13 cellular contexts compared by ENCODE assay signal in the genomic region with DNA sequence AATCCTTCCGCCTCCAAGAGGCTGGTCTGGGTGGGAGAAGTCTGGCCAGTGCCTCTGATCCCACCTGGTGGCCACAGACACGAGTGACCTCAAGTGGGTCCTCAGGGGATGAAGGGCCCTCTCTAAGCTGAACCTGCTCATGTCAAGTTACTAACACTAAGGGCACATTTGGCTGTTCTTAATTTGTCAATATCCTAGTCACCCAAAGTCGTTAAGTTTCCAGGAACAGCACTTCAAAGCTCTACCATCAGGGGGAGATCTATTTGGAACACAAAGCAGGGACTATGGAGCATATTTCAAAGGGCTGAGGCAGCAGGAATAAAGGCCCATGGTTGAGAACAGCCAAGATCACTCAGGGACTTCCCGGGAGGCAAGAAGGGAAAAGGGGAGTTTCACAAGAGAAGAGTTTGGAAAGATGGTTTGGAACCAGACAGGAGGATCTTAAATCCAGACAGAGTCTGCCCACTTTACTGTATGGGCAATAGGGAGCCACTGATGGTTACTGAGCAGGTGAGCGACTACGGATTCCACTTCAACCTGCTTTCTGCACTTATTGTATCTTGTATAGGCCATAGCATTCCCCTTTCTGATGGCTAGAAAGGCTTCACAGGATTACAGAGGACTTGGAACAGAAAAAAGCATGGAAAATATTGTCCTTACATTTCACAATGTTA. TPM values are rescaled to one million over a fixed set of nuclear protein-coding genes. Genes with fewer than 3 reads are reported as not detected.
DNase-seq lines count a peak whose midpoint lies in the region; ATAC-seq, FAIRE-seq and TF ChIP-seq lines count a peak whose summit lies in the region.
"Had no signal": no experiment of that assay in that cellular context is flagged by ENCODE, and none has a peak within 500 bp of the region (broad histone marks: within the 10 kb centered on the region; RNA-seq: fewer than 3 reads in every experiment).

No MANE protein-coding gene starts in this region.

- H4K20me1 ChIP-seq in astrocyte (ENCODE audit: insufficient read depth, low read length) (peaks cover 34% of the 10 kb centered on the region), keratinocyte (ENCODE audit: control insufficient read depth, extremely low read depth, insufficient read depth, low read length) (no peaks in the 10 kb centered on the region)

- H3K4me1 Mint-ChIP-seq in astrocyte (ENCODE audit: low read depth, unreplicated experiment) = peaks cover 8% of the 10 kb centered on the region
- H3K4me1 Mint-ChIP-seq: activated CD4-positive, alpha-beta memory T cell treated with anti-CD3 and anti-CD28 coated beads, Interleukin-2, amount 10 ng/mL, durations not matched to agents 7 days and 5 days had no signal

- H3K4me2 ChIP-seq in astrocyte (ENCODE audit: low read length) (no peak overlapping the region), keratinocyte (ENCODE audit: control insufficient read depth, extremely low read depth, insufficient read depth, low read depth, low read length) (no peak overlapping the region)

- dilution Hi-C loops in keratinocyte (cut with MboI; ENCODE audit: extremely low pct_ligation_motif_present, low sequenced_read_pairs) = no loop called here

- H3K36me3 Mint-ChIP-seq in astrocyte (ENCODE audit: low read depth, unreplicated experiment) = peaks cover 3% of the 10 kb centered on the region

- no peak for FAIRE-seq in D721Med (lab: Jason Lieb, UNC)
- FAIRE-seq in astrocyte (lab: Jason Lieb, UNC) = no peak
- FAIRE-seq in keratinocyte (lab: Jason Lieb, UNC) = peak; percentile 44

- ATAC-seq in GM18519 (IDR thresholded peaks at IDR 0.05; ENCODE audit: low FRiP score, unreplicated experiment) = no peak

- no peak overlapping the region for H3K27ac Mint-ChIP-seq in astrocyte (ENCODE audit: unreplicated experiment)
- H3K27ac Mint-ChIP-seq: activated CD4-positive, alpha-beta memory T cell treated with anti-CD3 and anti-CD28 coated beads, Interleukin-2, amount 10 ng/mL, durations not matched to agents 7 days and 5 days had no signal

- H3K9me3 ChIP-seq in astrocyte (ENCODE audit: insufficient read depth, low read depth, low read length) (no peaks in the 10 kb centered on the region), keratinocyte (ENCODE audit: control insufficient read depth, low read depth, low read length) (no peaks in the 10 kb centered on the region)
- H3K9me3 ChIP-seq: transverse colon had no signal

- H2AFZ ChIP-seq in astrocyte (ENCODE audit: low read depth, low read length) (no peak overlapping the region), keratinocyte (ENCODE audit: control insufficient read depth, low read length) (no peak overlapping the region)

- no peaks in the 10 kb centered on the region for H3K9me1 ChIP-seq in keratinocyte (ENCODE audit: control insufficient read depth, extremely low read depth, insufficient read depth, low read length)

- TF ChIP-seq CTCF in D721Med (IDR thresholded peaks at IDR 0.05; ENCODE audit: insufficient read depth, missing control alignments) (peak; percentile 5), astrocyte (IDR thresholded peaks at IDR 0.05; ENCODE audit: insufficient read depth, low read depth, low read length) (peak; percentile 38), keratinocyte (optimal IDR thresholded peaks at IDR 0.05 in 1 of 3, IDR thresholded peaks at IDR 0.05 in 1 of 3, conservative IDR thresholded peaks at IDR 0.05 in 1 of 3; ENCODE audit: extremely low read depth in 1 of 3, insufficient read depth in 2 of 3, low read length in 3 of 3) (peak; percentile 42 to 64 (median 47))

- H3K79me2 ChIP-seq in astrocyte (ENCODE audit: insufficient read depth, low read length) (peaks cover 9% of the 10 kb centered on the region), keratinocyte (ENCODE audit: control insufficient read depth, insufficient read depth, low read length) (no peaks in the 10 kb centered on the region)

- peaks cover 32% of the 10 kb centered on the region for H3K36me3 ChIP-seq in astrocyte (ENCODE audit: insufficient read depth, low read length)
- no peaks in the 10 kb centered on the region for H3K36me3 ChIP-seq in keratinocyte (ENCODE audit: control insufficient read depth in 2 of 2, extremely low read depth in 1 of 2, insufficient read depth in 2 of 2, low read length in 2 of 2)
- H3K36me3 ChIP-seq: transverse colon had no signal

- H3K9me3 Mint-ChIP-seq in astrocyte (ENCODE audit: unreplicated experiment) = peaks cover 1% of the 10 kb centered on the region
- H3K9me3 Mint-ChIP-seq: activated CD4-positive, alpha-beta memory T cell treated with anti-CD3 and anti-CD28 coated beads, Interleukin-2, amount 10 ng/mL, durations not matched to agents 7 days and 5 days had no signal

- peaks cover 11% of the 10 kb centered on the region for H3K27me3 Mint-ChIP-seq in astrocyte (ENCODE audit: low read depth, unreplicated experiment)
- H3K27me3 Mint-ChIP-seq: activated CD4-positive, alpha-beta memory T cell treated with anti-CD3 and anti-CD28 coated beads, Interleukin-2, amount 10 ng/mL, durations not matched to agents 7 days and 5 days had no signal

- H3K4me1 ChIP-seq in astrocyte (ENCODE audit: insufficient read depth, low read length) = peaks cover 22% of the 10 kb centered on the region
- no peaks in the 10 kb centered on the region for H3K4me1 ChIP-seq in keratinocyte (ENCODE audit: control insufficient read depth, extremely low read depth, insufficient read depth, low read length)
- H3K4me1 ChIP-seq: transverse colon had no signal

- H3K4me3 ChIP-seq in astrocyte (ENCODE audit: insufficient read depth, low read depth, low read length) (no peak overlapping the region), keratinocyte (ENCODE audit: control insufficient read depth in 2 of 3, extremely low read depth in 1 of 3, insufficient read depth in 2 of 3, low read depth in 1 of 3, low read length in 3 of 3) (no peak overlapping the region)
- H3K4me3 ChIP-seq: transverse colon had no signal

- no peak for DNase-seq in D721Med (ENCODE audit: insufficient read length, low spot score)
- DNase-seq in HT-29 (ENCODE audit: low spot score) = peak; percentile 26
- no peak for DNase-seq in astrocyte (ENCODE audit: low read depth)
- DNase-seq in keratinocyte (ENCODE audit: low read depth, low spot score) = no peak
- DNase-seq in LoVo (ENCODE audit: low spot score) = no peak
- DNase-seq in NCI-H1092 (lab: John Stamatoyannopoulos, UW) = no peak
- no peak for DNase-seq in GOT3 (lab: John Stamatoyannopoulos, UW)
- DNase-seq: activated CD4-positive, alpha-beta memory T cell treated with anti-CD3 and anti-CD28 coated beads, Interleukin-2, amount 10 ng/mL, durations not matched to agents 7 days and 5 days; NCI-H2227 treated with DMSO at 0.1 percent for 48 hours; transverse colon had no signal

- H3K27me3 ChIP-seq in astrocyte (ENCODE audit: insufficient read depth, low read length) = no peaks in the 10 kb centered on the region
- no peaks in the 10 kb centered on the region for H3K27me3 ChIP-seq in keratinocyte (ENCODE audit: control insufficient read depth, extremely low read depth, insufficient read depth, low read length)
- H3K27me3 ChIP-seq: transverse colon had no signal

- H3K27ac ChIP-seq in astrocyte (ENCODE audit: low read depth, low read length) = no peak overlapping the region
- no peak overlapping the region for H3K27ac ChIP-seq in keratinocyte (ENCODE audit: control insufficient read depth, insufficient read depth, low read length)
- H3K27ac ChIP-seq: transverse colon had no signal

- H3K9ac ChIP-seq in astrocyte (ENCODE audit: low read length) = no peak overlapping the region
- no peak overlapping the region for H3K9ac ChIP-seq in keratinocyte (ENCODE audit: control insufficient read depth, extremely low read depth, insufficient read depth, low read length)

- H3K4me3 Mint-ChIP-seq in astrocyte (ENCODE audit: unreplicated experiment) = no peak overlapping the region
- H3K4me3 Mint-ChIP-seq: activated CD4-positive, alpha-beta memory T cell treated with anti-CD3 and anti-CD28 coated beads, Interleukin-2, amount 10 ng/mL, durations not matched to agents 7 days and 5 days had no signal

RNA-seq across cellular contexts. Expression of gene OXTR, which starts 13.7 kb away (rescaled TPM):
- 0.13 and 0.60 TPM in 2 replicates for total RNA-seq in HT-29 (2014; rRNA removed; shearing (Covaris generic))
- total RNA-seq in astrocyte = 2.2 and 3.0 TPM in 2 replicates
- 0.08 to 0.19 TPM (median 0.16 TPM) in 3 replicates for polyA plus RNA-seq in keratinocyte
- polyA plus RNA-seq in keratinocyte (2011; ENCODE audit: low read depth) = 0.41 TPM
- 0.06 and 0.10 TPM in 2 replicates for polyA plus RNA-seq in keratinocyte (2011; cell fraction: cytosol; rRNA removed)
- 0.48 and 0.53 TPM in 2 replicates for polyA plus RNA-seq in keratinocyte (2011; cell fraction: nucleus; rRNA removed)
- polyA plus RNA-seq in keratinocyte (2012; ENCODE audit: low replicate concordance) = 0.14 and 0.31 TPM in 2 replicates
- polyA minus RNA-seq in keratinocyte = 0.03 to 0.19 TPM (median 0.07 TPM) in 3 replicates
- polyA minus RNA-seq in keratinocyte (2011; cell fraction: cytosol; rRNA and poly(A)+ RNA removed) = not detected
- polyA minus RNA-seq in keratinocyte (2011; cell fraction: nucleus; rRNA and poly(A)+ RNA removed) = 0.32 and 0.54 TPM in 2 replicates

RNA-seq across cellular contexts. Expression of gene CAV3, which starts 22.1 kb away (rescaled TPM):
- not detected in 2 replicates for total RNA-seq in HT-29 (2014; rRNA removed; shearing (Covaris generic))
- total RNA-seq in astrocyte = not detected in 2 replicates
- polyA plus RNA-seq in keratinocyte = not detected in 3 replicates
- polyA plus RNA-seq in keratinocyte (2011; ENCODE audit: low read depth) = not detected
- not detected in 2 replicates for polyA plus RNA-seq in keratinocyte (2011; cell fraction: cytosol; rRNA removed)
- polyA plus RNA-seq in keratinocyte (2011; cell fraction: nucleus; rRNA removed) = not detected in 2 replicates
- not detected in 2 replicates for polyA plus RNA-seq in keratinocyte (2012; ENCODE audit: low replicate concordance)
- polyA minus RNA-seq in keratinocyte = not detected in 3 replicates
- polyA minus RNA-seq in keratinocyte (2011; cell fraction: cytosol; rRNA and poly(A)+ RNA removed) = not detected
- not detected in 2 replicates for polyA minus RNA-seq in keratinocyte (2011; cell fraction: nucleus; rRNA and poly(A)+ RNA removed)
- total RNA-seq: activated CD4-positive, alpha-beta memory T cell treated with anti-CD3 and anti-CD28 coated beads, Interleukin-2, amount 10 ng/mL, durations not matched to agents 7 days and 5 days; liver; pulmonary artery endothelial cell; transverse colon had no signal
- polyA plus RNA-seq: liver had no signal
